1 cellular context compared by ENCODE assay signal in genomic region chr11:68038226-68038717, GRCh38.
TF ChIP-seq lines count a peak whose summit lies in the region.

No MANE protein-coding gene starts in this region.

TF ChIP-seq in HepG2, 621 proteins besides CTCF, POLR2A, EP300 and RAD21 (continued from another document and continues in another):
- TF ChIP-seq AKNA (CRISPR knock-in tag; IDR thresholded peaks at IDR 0.05; ENCODE audit: borderline replicate concordance) (no peak), YEATS4 (CRISPR knock-in tag; IDR thresholded peaks at IDR 0.05; ENCODE audit: borderline replicate concordance) (peak; percentile 94), CREM (IDR thresholded peaks at IDR 0.05) (peak; percentile 77), CREM (CRISPR knock-in tag; IDR thresholded peaks at IDR 0.05) (no peak), CC2D1A (CRISPR knock-in tag; IDR thresholded peaks at IDR 0.05) (no peak), KDM2A (CRISPR knock-in tag; IDR thresholded peaks at IDR 0.05; ENCODE audit: borderline replicate concordance, low read depth) (peak; percentile 83; the same call in 1 of the 2 replicates), ETV6 (CRISPR knock-in tag; conservative IDR thresholded peaks at IDR 0.05) (no peak), PLSCR1 (CRISPR knock-in tag; IDR thresholded peaks at IDR 0.05; ENCODE audit: borderline replicate concordance) (no peak), ZNF841 (CRISPR knock-in tag; IDR thresholded peaks at IDR 0.05; ENCODE audit: borderline replicate concordance) (no peak; the same call in 1 of the 2 replicates), CAMTA2 (CRISPR knock-in tag; IDR thresholded peaks at IDR 0.05; ENCODE audit: borderline replicate concordance) (peak; percentile 51; the same call in 1 of the 2 replicates), ATF4 (CRISPR knock-in tag; IDR thresholded peaks at IDR 0.05) (peak in 1 of 2 experiments; percentile 42; a peak in 1 of 4 replicates), EEA1 (CRISPR knock-in tag; IDR thresholded peaks at IDR 0.05; ENCODE audit: borderline replicate concordance) (no peak), BHLHE40 (IDR thresholded peaks at IDR 0.05; ENCODE audit: low read length) (peak; percentile 54; the same call in 1 of the 2 replicates), TFE3 (CRISPR knock-in tag; IDR thresholded peaks at IDR 0.05) (peak; percentile 80), ZNF639 (CRISPR knock-in tag; conservative IDR thresholded peaks at IDR 0.05) (0 out of 2 replicates have a peak, but pooled peaks have one; percentile 42), ZNF430 (CRISPR knock-in tag; IDR thresholded peaks at IDR 0.05) (peak; percentile 95), HINFP (CRISPR knock-in tag; IDR thresholded peaks at IDR 0.05; ENCODE audit: low read depth) (peak; percentile 83; the same call in 1 of the 2 replicates), ZNF230 (CRISPR knock-in tag; IDR thresholded peaks at IDR 0.05) (peak; percentile 88; the same call in 1 of the 2 replicates), GABPA (IDR thresholded peaks at IDR 0.05; ENCODE audit: low read depth, low read length) (no peak), GABPA (CRISPR knock-in tag; IDR thresholded peaks at IDR 0.05; ENCODE audit: low read depth) (peak; percentile 68), CEBPG (CRISPR knock-in tag; IDR thresholded peaks at IDR 0.05) (peak; percentile 35; the same call in 1 of the 2 replicates), DRAP1 (CRISPR knock-in tag; IDR thresholded peaks at IDR 0.05) (peak; percentile 60; the same call in 1 of the 2 replicates), PHF5A (CRISPR knock-in tag; IDR thresholded peaks at IDR 0.05; ENCODE audit: low read depth, unreplicated experiment) (peak; percentile 76), ZNF136 (CRISPR knock-in tag; IDR thresholded peaks at IDR 0.05; ENCODE audit: low read depth) (no peak), HIC2 (CRISPR knock-in tag; IDR thresholded peaks at IDR 0.05; ENCODE audit: low read depth) (peak; percentile 92), MED13 (CRISPR knock-in tag; IDR thresholded peaks at IDR 0.05) (peak; percentile 64; the same call in 1 of the 2 replicates), KIAA2018 (CRISPR knock-in tag; IDR thresholded peaks at IDR 0.05; ENCODE audit: borderline replicate concordance) (peak; percentile 97; the same call in 1 of the 2 replicates), ISL2 (CRISPR knock-in tag; IDR thresholded peaks at IDR 0.05) (peak; percentile 83), RARG (CRISPR knock-in tag; IDR thresholded peaks at IDR 0.05; ENCODE audit: low read depth) (no peak), ZNF644 (CRISPR knock-in tag; IDR thresholded peaks at IDR 0.05; ENCODE audit: low read depth) (peak; percentile 67; the same call in 1 of the 2 replicates), MEF2D (CRISPR knock-in tag; IDR thresholded peaks at IDR 0.05) (peak; percentile 89; the same call in 1 of the 2 replicates), ZNF10 (CRISPR knock-in tag; IDR thresholded peaks at IDR 0.05; ENCODE audit: borderline replicate concordance, low read depth) (no peak), SP1 (IDR thresholded peaks at IDR 0.05) (no peak), SP1 (CRISPR knock-in tag; IDR thresholded peaks at IDR 0.05) (peak; percentile 74)
